Comparison of ENCODE assay signal across 1 cellular context in genomic region chr2:233353769-233354499, GRCh38.
TF ChIP-seq lines count a peak whose summit lies in the region.

A gene with protein sequence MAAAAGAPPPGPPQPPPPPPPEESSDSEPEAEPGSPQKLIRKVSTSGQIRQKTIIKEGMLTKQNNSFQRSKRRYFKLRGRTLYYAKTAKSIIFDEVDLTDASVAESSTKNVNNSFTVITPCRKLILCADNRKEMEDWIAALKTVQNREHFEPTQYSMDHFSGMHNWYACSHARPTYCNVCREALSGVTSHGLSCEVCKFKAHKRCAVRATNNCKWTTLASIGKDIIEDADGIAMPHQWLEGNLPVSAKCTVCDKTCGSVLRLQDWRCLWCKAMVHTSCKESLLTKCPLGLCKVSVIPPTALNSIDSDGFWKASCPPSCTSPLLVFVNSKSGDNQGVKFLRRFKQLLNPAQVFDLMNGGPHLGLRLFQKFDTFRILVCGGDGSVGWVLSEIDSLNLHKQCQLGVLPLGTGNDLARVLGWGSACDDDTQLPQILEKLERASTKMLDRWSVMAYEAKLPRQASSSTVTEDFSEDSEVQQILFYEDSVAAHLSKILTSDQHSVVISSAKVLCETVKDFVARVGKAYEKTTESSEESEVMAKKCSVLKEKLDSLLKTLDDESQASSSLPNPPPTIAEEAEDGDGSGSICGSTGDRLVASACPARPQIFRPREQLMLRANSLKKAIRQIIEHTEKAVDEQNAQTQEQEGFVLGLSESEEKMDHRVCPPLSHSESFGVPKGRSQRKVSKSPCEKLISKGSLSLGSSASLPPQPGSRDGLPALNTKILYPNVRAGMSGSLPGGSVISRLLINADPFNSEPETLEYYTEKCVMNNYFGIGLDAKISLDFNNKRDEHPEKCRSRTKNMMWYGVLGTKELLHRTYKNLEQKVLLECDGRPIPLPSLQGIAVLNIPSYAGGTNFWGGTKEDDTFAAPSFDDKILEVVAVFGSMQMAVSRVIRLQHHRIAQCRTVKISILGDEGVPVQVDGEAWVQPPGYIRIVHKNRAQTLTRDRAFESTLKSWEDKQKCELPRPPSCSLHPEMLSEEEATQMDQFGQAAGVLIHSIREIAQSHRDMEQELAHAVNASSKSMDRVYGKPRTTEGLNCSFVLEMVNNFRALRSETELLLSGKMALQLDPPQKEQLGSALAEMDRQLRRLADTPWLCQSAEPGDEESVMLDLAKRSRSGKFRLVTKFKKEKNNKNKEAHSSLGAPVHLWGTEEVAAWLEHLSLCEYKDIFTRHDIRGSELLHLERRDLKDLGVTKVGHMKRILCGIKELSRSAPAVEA (plus strand): TSS chr2:233354494. CDS start chr2:233354519, 25 bp downstream.

TF ChIP-seq in HepG2, 621 proteins besides CTCF, POLR2A, EP300 and RAD21 (continued from another document and continues in another):
- TF ChIP-seq, protein P1, sequence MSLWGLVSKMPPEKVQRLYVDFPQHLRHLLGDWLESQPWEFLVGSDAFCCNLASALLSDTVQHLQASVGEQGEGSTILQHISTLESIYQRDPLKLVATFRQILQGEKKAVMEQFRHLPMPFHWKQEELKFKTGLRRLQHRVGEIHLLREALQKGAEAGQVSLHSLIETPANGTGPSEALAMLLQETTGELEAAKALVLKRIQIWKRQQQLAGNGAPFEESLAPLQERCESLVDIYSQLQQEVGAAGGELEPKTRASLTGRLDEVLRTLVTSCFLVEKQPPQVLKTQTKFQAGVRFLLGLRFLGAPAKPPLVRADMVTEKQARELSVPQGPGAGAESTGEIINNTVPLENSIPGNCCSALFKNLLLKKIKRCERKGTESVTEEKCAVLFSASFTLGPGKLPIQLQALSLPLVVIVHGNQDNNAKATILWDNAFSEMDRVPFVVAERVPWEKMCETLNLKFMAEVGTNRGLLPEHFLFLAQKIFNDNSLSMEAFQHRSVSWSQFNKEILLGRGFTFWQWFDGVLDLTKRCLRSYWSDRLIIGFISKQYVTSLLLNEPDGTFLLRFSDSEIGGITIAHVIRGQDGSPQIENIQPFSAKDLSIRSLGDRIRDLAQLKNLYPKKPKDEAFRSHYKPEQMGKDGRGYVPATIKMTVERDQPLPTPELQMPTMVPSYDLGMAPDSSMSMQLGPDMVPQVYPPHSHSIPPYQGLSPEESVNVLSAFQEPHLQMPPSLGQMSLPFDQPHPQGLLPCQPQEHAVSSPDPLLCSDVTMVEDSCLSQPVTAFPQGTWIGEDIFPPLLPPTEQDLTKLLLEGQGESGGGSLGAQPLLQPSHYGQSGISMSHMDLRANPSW (CRISPR knock-in tag; IDR thresholded peaks at IDR 0.05; ENCODE audit: borderline replicate concordance), result no peak
- TF ChIP-seq, protein P2, sequence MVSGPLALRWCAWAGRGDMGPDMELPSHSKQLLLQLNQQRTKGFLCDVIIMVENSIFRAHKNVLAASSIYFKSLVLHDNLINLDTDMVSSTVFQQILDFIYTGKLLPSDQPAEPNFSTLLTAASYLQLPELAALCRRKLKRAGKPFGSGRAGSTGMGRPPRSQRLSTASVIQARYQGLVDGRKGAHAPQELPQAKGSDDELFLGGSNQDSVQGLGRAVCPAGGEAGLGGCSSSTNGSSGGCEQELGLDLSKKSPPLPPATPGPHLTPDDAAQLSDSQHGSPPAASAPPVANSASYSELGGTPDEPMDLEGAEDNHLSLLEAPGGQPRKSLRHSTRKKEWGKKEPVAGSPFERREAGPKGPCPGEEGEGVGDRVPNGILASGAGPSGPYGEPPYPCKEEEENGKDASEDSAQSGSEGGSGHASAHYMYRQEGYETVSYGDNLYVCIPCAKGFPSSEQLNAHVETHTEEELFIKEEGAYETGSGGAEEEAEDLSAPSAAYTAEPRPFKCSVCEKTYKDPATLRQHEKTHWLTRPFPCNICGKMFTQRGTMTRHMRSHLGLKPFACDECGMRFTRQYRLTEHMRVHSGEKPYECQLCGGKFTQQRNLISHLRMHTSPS (CRISPR knock-in tag; IDR thresholded peaks at IDR 0.05; ENCODE audit: low read depth), result no peak; the same call in 1 of the 2 replicates
- TF ChIP-seq ZNF484 (CRISPR knock-in tag; IDR thresholded peaks at IDR 0.05; ENCODE audit: borderline replicate concordance, low read depth) (no peak), MTF2 (CRISPR knock-in tag; IDR thresholded peaks at IDR 0.05; ENCODE audit: borderline replicate concordance) (peak; percentile 49; the same call in 1 of the 2 replicates), NFE2 (CRISPR knock-in tag; IDR thresholded peaks at IDR 0.05) (no peak), ZNF646 (CRISPR knock-in tag; IDR thresholded peaks at IDR 0.05) (no peak), SMARCE1 (IDR thresholded peaks at IDR 0.05; ENCODE audit: borderline replicate concordance) (no peak), KLF13 (CRISPR knock-in tag; IDR thresholded peaks at IDR 0.05) (no peak), ZNF205 (CRISPR knock-in tag; IDR thresholded peaks at IDR 0.05) (0 out of 2 replicates have a peak, but pooled peaks have one; percentile 52), BATF2 (CRISPR knock-in tag; IDR thresholded peaks at IDR 0.05) (no peak), GMEB1 (CRISPR knock-in tag; IDR thresholded peaks at IDR 0.05; ENCODE audit: borderline replicate concordance) (no peak), GLI4 (CRISPR knock-in tag; IDR thresholded peaks at IDR 0.05; ENCODE audit: borderline replicate concordance) (no peak), CBX5 (CRISPR knock-in tag; IDR thresholded peaks at IDR 0.05; ENCODE audit: borderline replicate concordance) (0 out of 2 replicates have a peak, but pooled peaks have one; percentile 41), ZNF891 (CRISPR knock-in tag; IDR thresholded peaks at IDR 0.05) (peak; percentile 55; the same call in 1 of the 2 replicates), KMT2B (CRISPR knock-in tag; IDR thresholded peaks at IDR 0.05) (0 out of 2 replicates have a peak, but pooled peaks have one; percentile 23), PPARG (CRISPR knock-in tag; conservative IDR thresholded peaks at IDR 0.05) (no peak), ZSCAN20 (CRISPR knock-in tag; IDR thresholded peaks at IDR 0.05; ENCODE audit: borderline replicate concordance) (no peak; the same call in 1 of the 2 replicates), CREB1 (IDR thresholded peaks at IDR 0.05) (no peak), CREB1 (CRISPR knock-in tag; IDR thresholded peaks at IDR 0.05) (no peak), YEATS4 (CRISPR knock-in tag; IDR thresholded peaks at IDR 0.05; ENCODE audit: borderline replicate concordance) (no peak), ZNF362 (CRISPR knock-in tag; IDR thresholded peaks at IDR 0.05; ENCODE audit: borderline replicate concordance) (no peak), CCDC6 (CRISPR knock-in tag; IDR thresholded peaks at IDR 0.05) (0 out of 2 replicates have a peak, but pooled peaks have one; percentile 55), ZBTB42 (CRISPR knock-in tag; IDR thresholded peaks at IDR 0.05) (0 out of 2 replicates have a peak, but pooled peaks have one; percentile 79), POGZ (CRISPR knock-in tag; IDR thresholded peaks at IDR 0.05) (peak; percentile 33; the same call in 1 of the 2 replicates), ZFP41 (CRISPR knock-in tag; IDR thresholded peaks at IDR 0.05; ENCODE audit: borderline replicate concordance) (no peak), SKI (IDR thresholded peaks at IDR 0.05; ENCODE audit: partially characterized antibody) (no peak), ZNF296 (CRISPR knock-in tag; conservative IDR thresholded peaks at IDR 0.05) (no peak; the same call in 1 of the 2 replicates)
- TF ChIP-seq, protein P3, sequence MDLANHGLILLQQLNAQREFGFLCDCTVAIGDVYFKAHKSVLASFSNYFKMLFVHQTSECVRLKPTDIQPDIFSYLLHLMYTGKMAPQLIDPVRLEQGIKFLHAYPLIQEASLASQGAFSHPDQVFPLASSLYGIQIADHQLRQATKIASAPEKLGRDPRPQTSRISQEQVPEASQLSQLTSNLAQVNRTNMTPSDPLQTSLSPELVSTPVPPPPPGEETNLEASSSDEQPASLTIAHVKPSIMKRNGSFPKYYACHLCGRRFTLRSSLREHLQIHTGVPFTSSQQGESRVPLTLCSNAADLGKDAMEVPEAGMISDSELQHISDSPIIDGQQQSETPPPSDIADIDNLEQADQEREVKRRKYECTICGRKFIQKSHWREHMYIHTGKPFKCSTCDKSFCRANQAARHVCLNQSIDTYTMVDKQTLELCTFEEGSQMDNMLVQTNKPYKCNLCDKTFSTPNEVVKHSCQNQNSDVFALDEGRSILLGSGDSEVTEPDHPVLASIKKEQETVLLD (CRISPR knock-in tag; IDR thresholded peaks at IDR 0.05; ENCODE audit: low read depth), result 0 out of 2 replicates have a peak, but pooled peaks have one; percentile 9
- TF ChIP-seq, protein P4, sequence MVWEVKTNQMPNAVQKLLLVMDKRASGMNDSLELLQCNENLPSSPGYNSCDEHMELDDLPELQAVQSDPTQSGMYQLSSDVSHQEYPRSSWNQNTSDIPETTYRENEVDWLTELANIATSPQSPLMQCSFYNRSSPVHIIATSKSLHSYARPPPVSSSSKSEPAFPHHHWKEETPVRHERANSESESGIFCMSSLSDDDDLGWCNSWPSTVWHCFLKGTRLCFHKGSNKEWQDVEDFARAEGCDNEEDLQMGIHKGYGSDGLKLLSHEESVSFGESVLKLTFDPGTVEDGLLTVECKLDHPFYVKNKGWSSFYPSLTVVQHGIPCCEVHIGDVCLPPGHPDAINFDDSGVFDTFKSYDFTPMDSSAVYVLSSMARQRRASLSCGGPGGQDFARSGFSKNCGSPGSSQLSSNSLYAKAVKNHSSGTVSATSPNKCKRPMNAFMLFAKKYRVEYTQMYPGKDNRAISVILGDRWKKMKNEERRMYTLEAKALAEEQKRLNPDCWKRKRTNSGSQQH (CRISPR knock-in tag; IDR thresholded peaks at IDR 0.05; ENCODE audit: low read depth), result no peak
- TF ChIP-seq, protein P5, sequence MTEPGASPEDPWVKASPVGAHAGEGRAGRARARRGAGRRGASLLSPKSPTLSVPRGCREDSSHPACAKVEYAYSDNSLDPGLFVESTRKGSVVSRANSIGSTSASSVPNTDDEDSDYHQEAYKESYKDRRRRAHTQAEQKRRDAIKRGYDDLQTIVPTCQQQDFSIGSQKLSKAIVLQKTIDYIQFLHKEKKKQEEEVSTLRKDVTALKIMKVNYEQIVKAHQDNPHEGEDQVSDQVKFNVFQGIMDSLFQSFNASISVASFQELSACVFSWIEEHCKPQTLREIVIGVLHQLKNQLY (CRISPR knock-in tag; IDR thresholded peaks at IDR 0.05), result no peak
- TF ChIP-seq, protein P6, sequence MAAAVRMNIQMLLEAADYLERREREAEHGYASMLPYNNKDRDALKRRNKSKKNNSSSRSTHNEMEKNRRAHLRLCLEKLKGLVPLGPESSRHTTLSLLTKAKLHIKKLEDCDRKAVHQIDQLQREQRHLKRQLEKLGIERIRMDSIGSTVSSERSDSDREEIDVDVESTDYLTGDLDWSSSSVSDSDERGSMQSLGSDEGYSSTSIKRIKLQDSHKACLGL (CRISPR knock-in tag; IDR thresholded peaks at IDR 0.05), result no peak; the same call in none of the 2 replicates
